13 cellular contexts compared by ENCODE assay signal in the genomic region with DNA sequence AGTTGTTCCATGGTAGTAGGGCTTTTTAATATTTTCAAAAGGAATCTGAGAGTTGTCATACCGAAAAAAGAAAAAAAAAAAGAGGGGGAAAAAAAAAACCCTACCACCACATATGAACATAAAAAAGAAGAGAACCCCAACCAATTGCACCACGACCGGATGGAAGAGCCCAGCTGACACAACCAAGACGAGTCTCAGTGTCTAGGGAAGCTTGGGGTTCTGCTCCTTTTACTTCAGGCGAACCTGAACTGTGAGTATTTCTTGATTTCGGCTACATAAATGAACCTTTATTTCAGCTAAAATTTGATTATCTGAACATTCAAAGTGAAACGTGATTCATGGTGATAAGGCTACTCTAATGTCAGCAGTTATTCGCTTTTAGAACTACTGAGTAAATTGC. TPM values are rescaled to one million over a fixed set of nuclear protein-coding genes. Genes with fewer than 3 reads are reported as not detected.
DNase-seq lines count a peak whose midpoint lies in the region; ATAC-seq and TF ChIP-seq lines count a peak whose summit lies in the region.
"Had no signal": no experiment of that assay in that cellular context is flagged by ENCODE, and none has a peak within 500 bp of the region (broad histone marks: within the 10 kb centered on the region; RNA-seq: fewer than 3 reads in every experiment).

TSS of gene GPR34 (plus strand) at position 139 of the 400 bp plus-strand sequence. CDS start 6,661 bp downstream, outside the sequence.

- 76 to 80% methylated on average over 8 of the region's 8 CpGs for WGBS in heart right ventricle, 2 donors
- 60 to 65% methylated on average over 1 to 8 of the region's 8 CpGs for WGBS in transverse colon (ENCODE audit: low coverage in 1 of 2), 2 donors

- TF ChIP-seq EP300 in transverse colon (IDR thresholded peaks at IDR 0.05; ENCODE audit: low read depth): no peak

- in situ Hi-C loops in transverse colon (cut with MboI; ENCODE audit: low pct_ligation_motif_present in 1 of 4, low pct_unique_long_range_greater_than_20kb in 1 of 4, low sequenced_read_pairs in 3 of 4): no loop called here
- in situ Hi-C loops in GM13976 (cut with MboI; ENCODE audit: low sequenced_read_pairs, unreplicated experiment): no loop called here

- H3K36me3 ChIP-seq in heart right ventricle: no peaks in the 10 kb centered on the region
- no peaks in the 10 kb centered on the region for H3K36me3 ChIP-seq in transverse colon
- H3K36me3 ChIP-seq: BLaER1, colonic mucosa had no signal

- TF ChIP-seq CTCF in heart right ventricle (IDR thresholded peaks at IDR 0.05) (no peak), transverse colon (IDR thresholded peaks at IDR 0.05) (no peak), GM13976 (IDR thresholded peaks at IDR 0.05; ENCODE audit: borderline replicate concordance, control extremely low read depth, extremely low read depth, insufficient read depth, missing control alignments) (no peak)

- intact Hi-C loops in left cardiac atrium (cut with DNase I) (no loop called here), heart right ventricle (cut with DNase I) (no loop called here), transverse colon (cut with DNase I; ENCODE audit: low total_unique reads) (no loop called here)

- peak; percentile 13 for TF ChIP-seq POLR2A in transverse colon (IDR thresholded peaks at IDR 0.05)

- H3K9me3 Mint-ChIP-seq in memory B cell: no peaks in the 10 kb centered on the region

- H3K27ac ChIP-seq in heart right ventricle (peak within 1 kb of the TSS in 1 of 10 donors; percentile 41), transverse colon (no peak within 1 kb of the TSS)
- H3K27ac ChIP-seq: BLaER1, colonic mucosa had no signal

- no peaks in the 10 kb centered on the region for H3K27me3 Mint-ChIP-seq in T-helper 17 cell
- no peaks in the 10 kb centered on the region for H3K27me3 Mint-ChIP-seq in memory B cell

- peak within 1 kb of the TSS; percentile 33 for H3K4me3 Mint-ChIP-seq in T-helper 17 cell
- H3K4me3 Mint-ChIP-seq in memory B cell: no peak within 1 kb of the TSS

- H3K27ac Mint-ChIP-seq in T-helper 17 cell: peak within 1 kb of the TSS; percentile 62
- H3K27ac Mint-ChIP-seq in memory B cell: no peak within 1 kb of the TSS

- H3K9me3 ChIP-seq in heart right ventricle: no peaks in the 10 kb centered on the region
- H3K9me3 ChIP-seq in T-helper 17 cell (ENCODE audit: control insufficient read depth, low read length, poor library complexity, severe bottlenecking): no peaks in the 10 kb centered on the region
- H3K9me3 ChIP-seq in transverse colon: no peaks in the 10 kb centered on the region
- H3K9me3 ChIP-seq: BLaER1, colonic mucosa had no signal

- H3K4me1 Mint-ChIP-seq in T-helper 17 cell (peaks cover 16% of the 10 kb centered on the region), memory B cell (peaks cover 23% of the 10 kb centered on the region)

- H3K36me3 Mint-ChIP-seq in T-helper 17 cell (ENCODE audit: low read depth) (no peaks in the 10 kb centered on the region), memory B cell (no peaks in the 10 kb centered on the region)

- H3K4me1 ChIP-seq in heart right ventricle (peaks cover 0 to 25% (median 5%) of the 10 kb centered on the region in 9 donors), transverse colon (no peaks in the 10 kb centered on the region)
- H3K4me1 ChIP-seq: BLaER1, colonic mucosa had no signal

- no peak for DNase-seq in left cardiac atrium
- DNase-seq in heart right ventricle: no peak
- no peak for DNase-seq in T-helper 17 cell
- no peak for DNase-seq in memory B cell (ENCODE audit: low spot score in 2 of 2)
- no peak for DNase-seq in transverse colon
- DNase-seq in DMS79 treated with DMSO at 0.1 percent for 48 hours (lab: John Stamatoyannopoulos, UW): no peak
- DNase-seq in GM13976 (ENCODE audit: low spot score): no peak
- DNase-seq: activated gamma-delta T cell, colonic mucosa, foreskin melanocyte, NCI-H1092 had no signal

- peaks cover 0 to 7% (median 0%) of the 10 kb centered on the region in 7 donors for H3K27me3 ChIP-seq in heart right ventricle
- H3K27me3 ChIP-seq in transverse colon: no peaks in the 10 kb centered on the region
- H3K27me3 ChIP-seq: colonic mucosa had no signal

- ATAC-seq in left cardiac atrium (peak in 1 of 2 donors; percentile 48), heart right ventricle (no peak), T-helper 17 cell (peak; percentile 68), memory B cell (ENCODE audit: low read depth) (peak; percentile 32), GM19463 (IDR thresholded peaks at IDR 0.05; ENCODE audit: unreplicated experiment) (no peak)

- H3K4me3 ChIP-seq in heart right ventricle (peak within 1 kb of the TSS in 5 of 10 donors; percentile 11 to 37 (median 14)), transverse colon (no peak within 1 kb of the TSS)
- H3K4me3 ChIP-seq: BLaER1, colonic mucosa had no signal

RNA-seq across cellular contexts. Expression of gene GPR34, which starts in this region (rescaled TPM):
- total RNA-seq in left cardiac atrium: 10 to 100 TPM; 11.4 to 22.0 TPM
- total RNA-seq in heart right ventricle: 1 to 10 TPM; 1.0 to 9.8 (median 3.7) TPM
- polyA plus RNA-seq in heart right ventricle: 1 to 10 TPM; 2.2 to 2.4 TPM
- under 1 TPM in 1 of 2 donors, not detected in 1; 0.17 TPM for total RNA-seq in T-helper 17 cell
- total RNA-seq in transverse colon: 1 to 10 TPM in 3 of 4 donors, under 1 TPM in 1; 1.00 to 6.7 (median 4.3) TPM

Comparison
In these comparisons a context has a peak if more than half of its experiments do, and no peak if none do; other contexts are left out.
1. Peak in ATAC-seq in T-helper 17 cell; RNA of the gene not detected or under 1 TPM.